In genomic region chr20:8700756-8701155, GRCh38 we compare ENCODE assay signal across 30 cellular contexts.
"Had no signal": no experiment of that assay in that cellular context is flagged by ENCODE, and none has a peak within 500 bp of the region (broad histone marks: within the 10 kb centered on the region; RNA-seq: fewer than 3 reads in every experiment).

No MANE protein-coding gene starts in this region.

- H3K36me3 ChIP-seq: MG63 had no signal

- H3K27me3 ChIP-seq: MG63 had no signal

- DNase-seq: Karpas-422, Kasumi-1, MG63, MM.1S, MV-4-11, NCI-H1048, NCI-H1092, NCI-H1092 treated with DMSO at 0.1 percent for 48 hours, NCI-H1105, NCI-H1105 treated with DMSO at 0.1 percent for 48 hours, NCI-H1417 treated with DMSO at 0.1 percent for 48 hours, NCI-H1436, NCI-H1436 treated with DMSO at 0.1 percent for 48 hours, NCI-H146, NCI-H1694, NCI-H1694 treated with DMSO at 0.1 percent for 48 hours, NCI-H1930, NCI-H2029, NCI-H2029 treated with DMSO at 0.1 percent for 48 hours, NCI-H2081, NCI-H2081 treated with DMSO at 0.1 percent for 48 hours, NCI-H2107, NCI-H2171, NCI-H2171 treated with DMSO at 0.1 percent for 48 hours, NCI-H2227 treated with DMSO at 0.1 percent for 48 hours, NCI-H226, NCI-H345, NCI-H446, NCI-H446 treated with DMSO at 0.1 percent for 48 hours, NCI-H510A had no signal

- H3K4me3 ChIP-seq: MG63 had no signal

- H3K9me3 ChIP-seq: MG63 had no signal
